In the genomic region with DNA sequence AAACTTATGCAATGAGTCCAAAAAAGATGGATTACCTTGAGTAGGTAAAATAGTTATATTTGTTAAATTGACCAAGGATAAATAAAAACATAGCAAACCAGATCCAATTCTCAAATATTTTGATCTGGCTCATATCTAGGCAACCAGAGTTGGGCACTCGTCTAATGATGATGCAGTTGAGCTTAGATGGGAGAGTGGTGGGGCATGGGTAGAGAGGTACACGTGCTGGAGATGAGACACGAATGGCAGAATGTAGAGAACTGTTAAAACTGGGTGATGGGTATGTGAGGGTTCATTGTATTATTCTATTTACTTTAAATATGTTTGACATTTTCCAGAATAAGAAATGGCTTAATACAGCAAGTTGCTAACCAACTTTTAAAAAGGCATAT, we compare ENCODE assay signal across 21 cellular contexts. TPM values are rescaled to one million over a fixed set of nuclear protein-coding genes. Genes with fewer than 3 reads are reported as not detected.
DNase-seq lines count a peak whose midpoint lies in the region; ATAC-seq and TF ChIP-seq lines count a peak whose summit lies in the region.
"Had no signal": no experiment of that assay in that cellular context is flagged by ENCODE, and none has a peak within 500 bp of the region (broad histone marks: within the 10 kb centered on the region; RNA-seq: fewer than 3 reads in every experiment).

No MANE protein-coding gene starts in this region.

- no peak overlapping the region for H4K8ac ChIP-seq in mesenchymal stem cell (ENCODE audit: low read length)

- ATAC-seq in activated CD4-positive, CD25-positive, alpha-beta regulatory T cell treated with anti-CD3 and anti-CD28 coated beads, Interleukin-2, amount 50 U/mL, for 24 hours = peak; percentile 25 to 39
- ATAC-seq in DND-41 (ENCODE audit: insufficient read depth, low read depth) = peak; percentile 24; the same call in 1 of the 3 replicates
- ATAC-seq in activated T-helper 17 cell treated with anti-CD3 and anti-CD28 coated beads, Interleukin-2, amount 50 U/mL, for 72 hours (replicated peaks) = peak; percentile 38
- no peak for ATAC-seq in GM19463 (IDR thresholded peaks at IDR 0.05; ENCODE audit: unreplicated experiment)

- no peaks in the 10 kb centered on the region for H3K79me1 ChIP-seq in mesenchymal stem cell (replicated peaks; ENCODE audit: low read length, poor library complexity, severe bottlenecking)

- no peak overlapping the region for H2AK5ac ChIP-seq in mesenchymal stem cell (ENCODE audit: low read length, severe bottlenecking)

- peaks cover 11% of the 10 kb centered on the region for H3K4me1 Mint-ChIP-seq in activated T-helper 17 cell treated with anti-CD3 and anti-CD28 coated beads, Interleukin-2, amount 50 U/mL, for 72 hours
- H3K4me1 Mint-ChIP-seq in endothelial cell (ENCODE audit: unreplicated experiment) = peaks cover 4% of the 10 kb centered on the region

- no peak for DNase-seq in activated CD4-positive, CD25-positive, alpha-beta regulatory T cell (lab: John Stamatoyannopoulos, UW)
- DNase-seq in DND-41 (no peak), mesenchymal stem cell (no peak), endothelial cell (ENCODE audit: low spot score) (no peak)
- no peak for DNase-seq in stimulated activated CD8-positive, alpha-beta memory T cell treated with anti-CD3 and anti-CD28 coated beads, Interleukin-4, amount 100 ng/mL, for 48 hours
- DNase-seq: caudate nucleus, dermis blood vessel endothelial cell, DMS53, GDM1, KG1, kidney glomerular epithelial cell, NCI-H1694, T-helper 9 cell had no signal

- no peak overlapping the region for H3K18ac ChIP-seq in mesenchymal stem cell (ENCODE audit: low read depth in 1 of 2, low read length in 2 of 2)

- no peak overlapping the region for H4K91ac ChIP-seq in mesenchymal stem cell (ENCODE audit: low read length)

- H3K9me3 Mint-ChIP-seq in activated T-helper 17 cell treated with anti-CD3 and anti-CD28 coated beads, Interleukin-2, amount 50 U/mL, for 72 hours = no peaks in the 10 kb centered on the region
- no peaks in the 10 kb centered on the region for H3K9me3 Mint-ChIP-seq in endothelial cell (ENCODE audit: unreplicated experiment)
- H3K9me3 Mint-ChIP-seq: activated naive CD4-positive, alpha-beta T cell treated with anti-CD3 and anti-CD28 coated beads, Interleukin-2, amount 10 ng/mL, durations not matched to agents 7 days and 5 days had no signal

- H3K27me3 Mint-ChIP-seq in activated T-helper 17 cell treated with anti-CD3 and anti-CD28 coated beads, Interleukin-2, amount 50 U/mL, for 72 hours = no peaks in the 10 kb centered on the region
- no peaks in the 10 kb centered on the region for H3K27me3 Mint-ChIP-seq in endothelial cell (ENCODE audit: unreplicated experiment)
- H3K27me3 Mint-ChIP-seq: activated naive CD4-positive, alpha-beta T cell treated with anti-CD3 and anti-CD28 coated beads, Interleukin-2, amount 10 ng/mL, durations not matched to agents 7 days and 5 days; progenitor cell of endocrine pancreas had no signal

- H3K27ac Mint-ChIP-seq in activated T-helper 17 cell treated with anti-CD3 and anti-CD28 coated beads, Interleukin-2, amount 50 U/mL, for 72 hours = peak overlapping the region; percentile 74
- no peak overlapping the region for H3K27ac Mint-ChIP-seq in endothelial cell (ENCODE audit: unreplicated experiment)
- H3K27ac Mint-ChIP-seq: progenitor cell of endocrine pancreas had no signal

- no peak overlapping the region for H3K4ac ChIP-seq in mesenchymal stem cell (ENCODE audit: low read depth in 1 of 2, low read length in 2 of 2)

- H3K4me1 ChIP-seq in DND-41 (ENCODE audit: insufficient read depth, low read length) (peaks cover 10% of the 10 kb centered on the region), mesenchymal stem cell (ENCODE audit: control insufficient read depth, insufficient read depth, low read depth, low read length) (peaks cover 4% of the 10 kb centered on the region)

- H2BK15ac ChIP-seq in mesenchymal stem cell (ENCODE audit: low read depth, poor library complexity, severe bottlenecking) = no peak overlapping the region

- no peaks in the 10 kb centered on the region for H4K20me1 ChIP-seq in DND-41 (ENCODE audit: insufficient read depth, low read length)

- no peak overlapping the region for H3K23ac ChIP-seq in mesenchymal stem cell (ENCODE audit: low read length in 2 of 2)

- TF ChIP-seq CTCF in DND-41 (IDR thresholded peaks at IDR 0.05; ENCODE audit: borderline replicate concordance, extremely low read depth, low read length, poor library complexity, severe bottlenecking) = no peak
- no peak for TF ChIP-seq CTCF in endothelial cell (IDR thresholded peaks at IDR 0.05; ENCODE audit: unreplicated experiment)

- no peaks in the 10 kb centered on the region for H3K36me3 Mint-ChIP-seq in activated T-helper 17 cell treated with anti-CD3 and anti-CD28 coated beads, Interleukin-2, amount 50 U/mL, for 72 hours (ENCODE audit: low read depth)
- H3K36me3 Mint-ChIP-seq in endothelial cell (ENCODE audit: low read depth, unreplicated experiment) = no peaks in the 10 kb centered on the region
- H3K36me3 Mint-ChIP-seq: activated naive CD4-positive, alpha-beta T cell treated with anti-CD3 and anti-CD28 coated beads, Interleukin-2, amount 10 ng/mL, durations not matched to agents 7 days and 5 days had no signal

- H2BK120ac ChIP-seq in mesenchymal stem cell (ENCODE audit: low read depth, low read length) = no peak overlapping the region

- H3K4me2 ChIP-seq in DND-41 (ENCODE audit: insufficient read depth, low read length) (0 out of 2 replicates have a peak overlapping the region, but pooled peaks have one; percentile 43), mesenchymal stem cell (ENCODE audit: low read length, poor library complexity, severe bottlenecking) (no peak overlapping the region)

- H3K27ac ChIP-seq in DND-41 (ENCODE audit: low read length) (no peak overlapping the region), mesenchymal stem cell (ENCODE audit: low read length, poor library complexity, severe bottlenecking) (no peak overlapping the region)
- H3K27ac ChIP-seq: neutrophil, SK-N-MC had no signal

- no peak overlapping the region for H3K14ac ChIP-seq in mesenchymal stem cell (ENCODE audit: low read length in 2 of 2)

- H3K9me3 ChIP-seq in DND-41 (ENCODE audit: insufficient read depth, low read length, severe bottlenecking) (no peaks in the 10 kb centered on the region), mesenchymal stem cell (ENCODE audit: control insufficient read depth, low read length) (no peaks in the 10 kb centered on the region)
- H3K9me3 ChIP-seq: neutrophil, upper lobe of left lung had no signal

- no peaks in the 10 kb centered on the region for H3K79me2 ChIP-seq in DND-41 (ENCODE audit: insufficient read depth, low read length)

- H2BK5ac ChIP-seq in mesenchymal stem cell (ENCODE audit: low read depth, low read length, poor library complexity, severe bottlenecking) = no peak overlapping the region

- no peaks in the 10 kb centered on the region for H3K27me3 ChIP-seq in DND-41 (ENCODE audit: insufficient read depth, low read length, poor library complexity)
- H3K27me3 ChIP-seq in mesenchymal stem cell (ENCODE audit: control insufficient read depth in 1 of 2, insufficient read depth in 1 of 2, low read length in 2 of 2) = no peaks in the 10 kb centered on the region
- H3K27me3 ChIP-seq: neutrophil, upper lobe of left lung had no signal

- H3K9ac ChIP-seq in DND-41 (ENCODE audit: low read depth, low read length) (no peak overlapping the region), mesenchymal stem cell (ENCODE audit: low read length) (peak overlapping the region; percentile 68)

- no peak overlapping the region for H2BK12ac ChIP-seq in mesenchymal stem cell (ENCODE audit: low read length in 2 of 2)

- H3K4me3 Mint-ChIP-seq in activated T-helper 17 cell treated with anti-CD3 and anti-CD28 coated beads, Interleukin-2, amount 50 U/mL, for 72 hours = peak overlapping the region; percentile 57
- H3K4me3 Mint-ChIP-seq in endothelial cell (ENCODE audit: unreplicated experiment) = no peak overlapping the region

- H3K36me3 ChIP-seq in DND-41 (ENCODE audit: insufficient read depth, low read length) = no peaks in the 10 kb centered on the region
- H3K36me3 ChIP-seq in mesenchymal stem cell (ENCODE audit: control insufficient read depth in 1 of 2, insufficient read depth in 2 of 2, low read depth in 1 of 2, low read length in 2 of 2) = no peaks in the 10 kb centered on the region
- H3K36me3 ChIP-seq: neutrophil, upper lobe of left lung had no signal

- no peak overlapping the region for H3K4me3 ChIP-seq in DND-41 (ENCODE audit: low read depth in 1 of 2, low read length in 2 of 2)
- peak overlapping the region in 1 of 2 experiments; percentile 68 for H3K4me3 ChIP-seq in mesenchymal stem cell (ENCODE audit: insufficient read depth in 1 of 2, low read depth in 1 of 2, low read length in 2 of 2)
- H3K4me3 ChIP-seq: SK-N-MC had no signal

- WGBS in mesenchymal stem cell = 100% methylated on average over 2 of the region's 3 CpGs

- H2AFZ ChIP-seq in DND-41 (ENCODE audit: low read depth, low read length) = no peak overlapping the region
- no peak overlapping the region for H2AFZ ChIP-seq in mesenchymal stem cell (ENCODE audit: low read depth, low read length)

RNA-seq across cellular contexts. Expression of a gene that starts 7.6 kb away (rescaled TPM):
- total RNA-seq in activated T-helper 17 cell treated with anti-CD3 and anti-CD28 coated beads, Interleukin-2, amount 50 U/mL, for 72 hours = 10 to 100 TPM; 62.8 to 98.5 TPM
- polyA plus RNA-seq in mesenchymal stem cell (2013, experiment 1 of 2) = 27.9 TPM
- 27.6 TPM for polyA plus RNA-seq in mesenchymal stem cell (2013, experiment 2 of 2)
- 46.5 TPM for total RNA-seq in endothelial cell (ENCODE audit: unreplicated experiment)

RNA-seq across cellular contexts. Expression of a gene that starts 40.1 kb away (rescaled TPM):
- 100 to 1,000 TPM in 1 of 2 donors, 10 to 100 TPM in 1; 62.5 to 114 TPM for total RNA-seq in activated T-helper 17 cell treated with anti-CD3 and anti-CD28 coated beads, Interleukin-2, amount 50 U/mL, for 72 hours
- polyA plus RNA-seq in mesenchymal stem cell (2013, experiment 1 of 2) = 106 TPM
- polyA plus RNA-seq in mesenchymal stem cell (2013, experiment 2 of 2) = 108 TPM
- total RNA-seq in endothelial cell (ENCODE audit: unreplicated experiment) = 68.7 TPM
